In the genomic region with DNA sequence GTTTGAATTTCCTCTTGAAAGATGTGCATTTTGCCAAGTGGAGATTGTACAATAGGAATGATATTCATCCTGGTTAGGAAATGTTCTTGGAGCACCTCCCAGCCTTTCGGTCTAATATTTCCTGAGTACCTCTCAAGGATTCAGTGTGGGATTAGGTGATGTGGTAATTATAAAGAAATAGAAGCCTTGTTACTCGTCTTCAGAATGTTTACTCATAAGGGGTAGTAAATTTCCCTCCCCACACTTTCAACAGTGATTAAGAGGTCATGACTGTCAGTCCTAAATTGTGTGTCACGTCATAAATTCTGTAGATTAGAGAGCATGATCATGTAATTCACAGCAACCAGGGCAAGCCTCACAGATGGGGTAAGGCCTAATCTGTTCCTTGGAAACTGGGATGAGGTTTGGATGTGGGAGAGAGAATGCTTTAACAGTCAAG, we compare ENCODE assay signal across 10 cellular contexts.
A peak's percentile ranks its signal among the peaks of the same experiment; 100 is the strongest.
DNase-seq lines count a peak whose midpoint lies in the region; ATAC-seq, FAIRE-seq and TF ChIP-seq lines count a peak whose summit lies in the region.
"Had no signal": no experiment of that assay in that cellular context is flagged by ENCODE, and none has a peak within 500 bp of the region (broad histone marks: within the 10 kb centered on the region; RNA-seq: fewer than 3 reads in every experiment).

No MANE protein-coding gene starts in this region.

- peaks cover 3% of the 10 kb centered on the region in 2 experiments; a peak in 2 of 4 replicates for H3K4me1 Mint-ChIP-seq in H9

- no peak overlapping the region for H2BK15ac ChIP-seq in H9 (ENCODE audit: low read depth, low read length)

- H3K56ac ChIP-seq in H9 (ENCODE audit: insufficient read length, low read depth, low read length) = no peak overlapping the region

- H3K23me2 ChIP-seq in H9 (ENCODE audit: insufficient read length, low read depth, low read length, poor library complexity, severe bottlenecking) = no peaks in the 10 kb centered on the region

- H3K18ac ChIP-seq in H9 (ENCODE audit: insufficient read length, low read depth, low read length) = no peak overlapping the region

- TF ChIP-seq CTCF in fibroblast of the aortic adventitia (IDR thresholded peaks at IDR 0.05; ENCODE audit: insufficient read depth, low read length) (no peak), H9 (conservative IDR thresholded peaks at IDR 0.05) (no peak)

- H3K4me3 ChIP-seq in fibroblast of the aortic adventitia (ENCODE audit: low read depth, low read length) = no peak overlapping the region
- H3K4me3 ChIP-seq in skeletal muscle satellite cell (ENCODE audit: low read length) = no peak overlapping the region

- WGBS in H9 (ENCODE audit: extremely low coverage, insufficient read length, low lambda C conversion rate) = no CpG with 5 or more reads among the region's 3 CpGs

- H4K20me1 ChIP-seq in H9 (ENCODE audit: control insufficient read depth, insufficient read depth, insufficient read length) = no peaks in the 10 kb centered on the region

- H3K27ac Mint-ChIP-seq in H9 = no peak overlapping the region

- no peak overlapping the region for H3K14ac ChIP-seq in H9 (ENCODE audit: insufficient read depth, low read length)

- H3K23ac ChIP-seq in H9 (ENCODE audit: insufficient read length, low read depth, low read length) = no peak overlapping the region

- H2BK120ac ChIP-seq in H9 (ENCODE audit: low read depth, low read length, poor library complexity, severe bottlenecking) = no peak overlapping the region

- no peak overlapping the region for H3K4me3 Mint-ChIP-seq in H9

- H3K79me1 ChIP-seq in H9 (ENCODE audit: insufficient read depth, low read depth, low read length, poor library complexity, severe bottlenecking) = no peaks in the 10 kb centered on the region

- H3K27me3 ChIP-seq in skeletal muscle satellite cell (ENCODE audit: control insufficient read depth, insufficient read depth, low read length) = no peaks in the 10 kb centered on the region
- no peaks in the 10 kb centered on the region for H3K27me3 ChIP-seq in H9 (ENCODE audit: insufficient read depth, low read length)

- H3K36me3 Mint-ChIP-seq in H9 (ENCODE audit: insufficient read depth in 1 of 3, low read depth in 3 of 3) = no peaks in the 10 kb centered on the region

- H2BK20ac ChIP-seq in H9 (ENCODE audit: low read depth, low read length, poor library complexity, severe bottlenecking) = no peak overlapping the region

- ATAC-seq in GM18858 (IDR thresholded peaks at IDR 0.05; ENCODE audit: unreplicated experiment) = no peak

- no peak overlapping the region for H3K4me2 ChIP-seq in skeletal muscle satellite cell (ENCODE audit: low read length)
- no peak overlapping the region for H3K4me2 ChIP-seq in H9 (ENCODE audit: insufficient read depth, insufficient read length, low read length)

- no peak overlapping the region for H3K4ac ChIP-seq in H9 (ENCODE audit: low read depth, low read length)

- H3K9ac ChIP-seq in skeletal muscle satellite cell (ENCODE audit: low read depth, low read length) = peak overlapping the region; percentile 22
- no peak overlapping the region for H3K9ac ChIP-seq in H9 (ENCODE audit: extremely low read depth, insufficient read length, low read length)

- H3K27ac ChIP-seq in H9 (ENCODE audit: insufficient read length, low read depth, low read length) = no peak overlapping the region

- no peak overlapping the region for H2AK5ac ChIP-seq in H9 (ENCODE audit: insufficient read length, low read length)

- no peak for TF ChIP-seq POLR2A in GM12892 (IDR thresholded peaks at IDR 0.05; ENCODE audit: low read depth, low read length)

- H4K5ac ChIP-seq in H9 (ENCODE audit: insufficient read length, low read depth, low read length) = no peak overlapping the region

- H2AFZ ChIP-seq in H9 (ENCODE audit: low read length) = no peak overlapping the region

- no peak overlapping the region for H3T11ph ChIP-seq in H9 (ENCODE audit: low read length)

- H3K9me3 ChIP-seq in skeletal muscle satellite cell (replicated peaks; ENCODE audit: low read length) (no peaks in the 10 kb centered on the region), H9 (ENCODE audit: control insufficient read depth, low read depth, low read length) (no peaks in the 10 kb centered on the region)

- no peaks in the 10 kb centered on the region for H3K9me3 Mint-ChIP-seq in H9

- no peak overlapping the region for H2BK5ac ChIP-seq in H9 (ENCODE audit: insufficient read length, low read length)

- DNase-seq in HCEC 1CT = peak; percentile 95
- DNase-seq in NCI-H82 treated with DMSO at 0.1 percent for 48 hours (lab: John Stamatoyannopoulos, UW; ENCODE audit: unreplicated experiment) = peak; percentile 95
- DNase-seq in fibroblast of the aortic adventitia (ENCODE audit: low read depth) = peak; percentile 96
- DNase-seq in GM12892 (ENCODE audit: insufficient read length) = no peak
- no peak for DNase-seq in H9
- no peak for DNase-seq in superior temporal gyrus (ENCODE audit: extremely low spot score)
- DNase-seq: NCI-H1048; stimulated activated CD4-positive, alpha-beta T cell treated with anti-CD3 and anti-CD28 coated beads, Interleukin-4, amount 100 ng/mL, for 24 hours had no signal

- no peak for FAIRE-seq in GM12892 (lab: Jason Lieb, UNC)

- H3K27me3 Mint-ChIP-seq in H9 (ENCODE audit: low read depth) = no peaks in the 10 kb centered on the region

- H3K36me3 ChIP-seq in skeletal muscle satellite cell (ENCODE audit: insufficient read depth, low read length) = no peaks in the 10 kb centered on the region

- no peak overlapping the region for H4K91ac ChIP-seq in H9 (ENCODE audit: insufficient read length, low read depth, low read length)

- no peak overlapping the region for H4K8ac ChIP-seq in H9 (replicated peaks; ENCODE audit: insufficient read length, low read depth, low read length)

- no peaks in the 10 kb centered on the region for H3K79me2 ChIP-seq in H9 (ENCODE audit: insufficient read depth, low read length)

- H3K4me1 ChIP-seq in skeletal muscle satellite cell (ENCODE audit: control insufficient read depth, insufficient read depth, low read length) (peaks cover 50% of the 10 kb centered on the region), H9 (ENCODE audit: insufficient read depth, low read length) (no peaks in the 10 kb centered on the region)

- no peak overlapping the region for H2BK12ac ChIP-seq in H9 (ENCODE audit: insufficient read length, low read depth, low read length)

Comparison
In these comparisons a context has a peak if more than half of its experiments do, and no peak if none do; other contexts are left out.
1. DNase-seq: peak in HCEC 1CT (single experiment), NCI-H82 treated with DMSO at 0.1 percent for 48 hours (single experiment) and fibroblast of the aortic adventitia (single experiment); none in GM12892 (single experiment), H9 (single experiment) and superior temporal gyrus (single experiment).